9 cellular contexts compared by ENCODE assay signal in genomic region chr11:10752061-10752460, GRCh38. TPM values are rescaled to one million over a fixed set of nuclear protein-coding genes. Genes with fewer than 3 reads are reported as not detected.
DNase-seq lines count a peak whose midpoint lies in the region; ATAC-seq, FAIRE-seq and TF ChIP-seq lines count a peak whose summit lies in the region.
"Had no signal": no experiment of that assay in that cellular context is flagged by ENCODE, and none has a peak within 500 bp of the region (broad histone marks: within the 10 kb centered on the region; RNA-seq: fewer than 3 reads in every experiment).

No MANE protein-coding gene starts in this region.

- no peak for FAIRE-seq in kidney (lab: Jason Lieb, UNC)
- FAIRE-seq: endometrium had no signal

- peaks cover 16% of the 10 kb centered on the region for H3K4me1 Mint-ChIP-seq in activated CD4-positive, alpha-beta T cell treated with anti-CD3 and anti-CD28 coated beads for 36 hours
- H3K4me1 Mint-ChIP-seq in activated T-helper 2 cell treated with anti-CD3 and anti-CD28 coated beads, Interferon-gamma antibody, Interleukin-2, Interleukin-4, amounts not matched to agents 10 μg/mL and 5 μg/mL and 100 μg/mL, durations not matched to agents 14 hours and 24 hours and 36 hours (ENCODE audit: low read depth): peaks cover 32% of the 10 kb centered on the region

- H3K9ac ChIP-seq in kidney (ENCODE audit: low read length in 2 of 2) (peak overlapping the region; percentile 57 to 95), subcutaneous abdominal adipose tissue (ENCODE audit: low read length in 5 of 5) (peak overlapping the region in 4 of 5 donors; percentile 92 to 98 (median 96))

- H3K4me3 ChIP-seq in kidney (ENCODE audit: low read length in 2 of 2): peak overlapping the region; percentile 89 to 98
- H3K4me3 ChIP-seq in subcutaneous abdominal adipose tissue (ENCODE audit: low read depth in 1 of 5, low read length in 5 of 5): peak overlapping the region; percentile 84 to 99 (median 97)

- no peaks in the 10 kb centered on the region for H3K9me3 ChIP-seq in kidney (ENCODE audit: control insufficient read depth in 1 of 2, low read length in 2 of 2)
- no peaks in the 10 kb centered on the region for H3K9me3 ChIP-seq in subcutaneous abdominal adipose tissue (ENCODE audit: control insufficient read depth in 5 of 5, low read length in 5 of 5)

- H3K4me1 ChIP-seq in kidney (ENCODE audit: control insufficient read depth in 1 of 2, insufficient read depth in 1 of 2, low read depth in 1 of 2, low read length in 2 of 2) (peaks cover 0 to 6% of the 10 kb centered on the region in 2 donors), subcutaneous abdominal adipose tissue (ENCODE audit: control insufficient read depth in 5 of 5, insufficient read depth in 5 of 5, low read length in 5 of 5) (peaks cover 0 to 16% (median 14%) of the 10 kb centered on the region in 5 donors)

- H3K4me3 Mint-ChIP-seq in activated CD4-positive, alpha-beta T cell treated with anti-CD3 and anti-CD28 coated beads for 36 hours: peak overlapping the region; percentile 96
- peak overlapping the region; percentile 92 for H3K4me3 Mint-ChIP-seq in activated T-helper 2 cell treated with anti-CD3 and anti-CD28 coated beads, Interferon-gamma antibody, Interleukin-2, Interleukin-4, amounts not matched to agents 10 μg/mL and 5 μg/mL and 100 μg/mL, durations not matched to agents 14 hours and 24 hours and 36 hours (ENCODE audit: low read depth)

- intact Hi-C loops in activated CD4-positive, alpha-beta T cell treated with anti-CD3 and anti-CD28 coated beads for 36 hours (cut with DNase I, micrococcal nuclease): loop anchor here (5.0 to 10.0 kb wide), 4 partner anchors 295 to 1287 kb away; partner anchors contain the start of genes AMPD3 (in 1 of the 2), GALNT18 (in 1 of the 2), USP47 (in 1 of the 2) and ZNF143 (in 1 of the 2)
- intact Hi-C loops in activated T-helper 2 cell treated with anti-CD3 and anti-CD28 coated beads, Interferon-gamma antibody, Interleukin-2, Interleukin-4, amounts not matched to agents 10 μg/mL and 5 μg/mL and 100 μg/mL, durations not matched to agents 14 hours and 24 hours and 36 hours (cut with micrococcal nuclease): no loop called here
- intact Hi-C loops in kidney (cut with DNase I): no loop called here

- peaks cover 18% of the 10 kb centered on the region for H3K36me3 Mint-ChIP-seq in activated CD4-positive, alpha-beta T cell treated with anti-CD3 and anti-CD28 coated beads for 36 hours (ENCODE audit: low read depth)
- H3K36me3 Mint-ChIP-seq in activated T-helper 2 cell treated with anti-CD3 and anti-CD28 coated beads, Interferon-gamma antibody, Interleukin-2, Interleukin-4, amounts not matched to agents 10 μg/mL and 5 μg/mL and 100 μg/mL, durations not matched to agents 14 hours and 24 hours and 36 hours (ENCODE audit: low read depth): peaks cover 34% of the 10 kb centered on the region

- no peaks in the 10 kb centered on the region for H3K27me3 Mint-ChIP-seq in activated CD4-positive, alpha-beta T cell treated with anti-CD3 and anti-CD28 coated beads for 36 hours
- no peaks in the 10 kb centered on the region for H3K27me3 Mint-ChIP-seq in activated T-helper 2 cell treated with anti-CD3 and anti-CD28 coated beads, Interferon-gamma antibody, Interleukin-2, Interleukin-4, amounts not matched to agents 10 μg/mL and 5 μg/mL and 100 μg/mL, durations not matched to agents 14 hours and 24 hours and 36 hours (ENCODE audit: low read depth)

- CTCF ChIA-PET in activated CD4-positive, alpha-beta T cell treated with anti-CD3 and anti-CD28 coated beads for 36 hours (lab: Charles Lee): interaction anchor here (1.4 to 3.2 kb wide), 3 partner anchors 11 to 41 kb away, joined by 5 to 13 read pairs (median 7); no protein-coding TSS in a partner anchor

- peak overlapping the region; percentile 92 for H3K27ac Mint-ChIP-seq in activated CD4-positive, alpha-beta T cell treated with anti-CD3 and anti-CD28 coated beads for 36 hours
- H3K27ac Mint-ChIP-seq in activated T-helper 2 cell treated with anti-CD3 and anti-CD28 coated beads, Interferon-gamma antibody, Interleukin-2, Interleukin-4, amounts not matched to agents 10 μg/mL and 5 μg/mL and 100 μg/mL, durations not matched to agents 14 hours and 24 hours and 36 hours: peak overlapping the region; percentile 86

- ATAC-seq in activated CD4-positive, alpha-beta T cell treated with anti-CD3 and anti-CD28 coated beads for 36 hours: no peak
- ATAC-seq in GM21528 (IDR thresholded peaks at IDR 0.05; ENCODE audit: low FRiP score, unreplicated experiment): no peak
- ATAC-seq in HG02973 (IDR thresholded peaks at IDR 0.05; ENCODE audit: unreplicated experiment): no peak
- ATAC-seq in HG03135 (IDR thresholded peaks at IDR 0.05; ENCODE audit: unreplicated experiment): no peak

- H3K9me3 Mint-ChIP-seq in activated CD4-positive, alpha-beta T cell treated with anti-CD3 and anti-CD28 coated beads for 36 hours (ENCODE audit: low read depth): no peaks in the 10 kb centered on the region
- H3K9me3 Mint-ChIP-seq in activated T-helper 2 cell treated with anti-CD3 and anti-CD28 coated beads, Interferon-gamma antibody, Interleukin-2, Interleukin-4, amounts not matched to agents 10 μg/mL and 5 μg/mL and 100 μg/mL, durations not matched to agents 14 hours and 24 hours and 36 hours: no peaks in the 10 kb centered on the region

- H3K36me3 ChIP-seq in kidney (ENCODE audit: control insufficient read depth in 1 of 2, insufficient read depth in 2 of 2, low read length in 2 of 2) (peaks cover 11 to 14% of the 10 kb centered on the region in 2 donors), subcutaneous abdominal adipose tissue (ENCODE audit: control insufficient read depth in 5 of 5, insufficient read depth in 5 of 5, low read length in 5 of 5) (peaks cover 15 to 34% (median 19%) of the 10 kb centered on the region in 5 donors)

- H3K27ac ChIP-seq in kidney (ENCODE audit: low read depth in 2 of 2, low read length in 2 of 2) (no peak overlapping the region), subcutaneous abdominal adipose tissue (ENCODE audit: low read depth, low read length) (no peak overlapping the region)

- no peak for DNase-seq in activated CD4-positive, alpha-beta T cell treated with anti-CD3 and anti-CD28 coated beads for 36 hours
- no peak for DNase-seq in activated CD4-positive, alpha-beta T cell treated with anti-CD3 and anti-CD28 coated beads, Interleukin-2, amount 50 U/mL, for 1 hour
- no peak for DNase-seq in activated T-helper 2 cell treated with anti-CD3 and anti-CD28 coated beads, Interferon-gamma antibody, Interleukin-2, Interleukin-4, amounts not matched to agents 10 μg/mL and 5 μg/mL and 100 μg/mL, durations not matched to agents 14 hours and 24 hours and 36 hours (ENCODE audit: low spot score)
- DNase-seq in kidney: no peak

- H3K27me3 ChIP-seq in subcutaneous abdominal adipose tissue (ENCODE audit: control insufficient read depth in 5 of 5, insufficient read depth in 4 of 5, low read length in 5 of 5): no peaks in the 10 kb centered on the region

- TF ChIP-seq CTCF in kidney (IDR thresholded peaks at IDR 0.05; ENCODE audit: borderline replicate concordance, extremely low read depth, insufficient read depth): no peak

- POLR2A ChIA-PET in activated CD4-positive, alpha-beta T cell treated with anti-CD3 and anti-CD28 coated beads for 36 hours (lab: Charles Lee): interaction anchor here (0.6 kb wide), 1 partner anchor 44 kb away, joined by 3 read pairs; no protein-coding TSS in a partner anchor

RNA-seq across cellular contexts. Expression of gene CTR9, which starts 1.0 kb away (rescaled TPM):
- 10 to 100 TPM; 39.7 to 43.9 TPM for total RNA-seq in activated CD4-positive, alpha-beta T cell treated with anti-CD3 and anti-CD28 coated beads for 36 hours
- 41.5 and 43.5 TPM in 2 replicates for total RNA-seq in activated T-helper 2 cell treated with anti-CD3 and anti-CD28 coated beads, Interferon-gamma antibody, Interleukin-2, Interleukin-4, amounts not matched to agents 10 μg/mL and 5 μg/mL and 100 μg/mL, durations not matched to agents 14 hours and 24 hours and 36 hours
- 33.3 TPM for total RNA-seq in kidney
- polyA plus RNA-seq in kidney (ENCODE audit: insufficient read depth, low read depth, low replicate concordance): 16.7 TPM

RNA-seq across cellular contexts. Expression of gene EIF4G2, which starts 56.7 kb away (rescaled TPM):
- 1,000 to 10,000 TPM in 1 of 2 experiments, 100 to 1,000 TPM in 1; 953 to 1,693 TPM for total RNA-seq in activated CD4-positive, alpha-beta T cell treated with anti-CD3 and anti-CD28 coated beads for 36 hours
- 1,057 and 1,120 TPM in 2 replicates for total RNA-seq in activated T-helper 2 cell treated with anti-CD3 and anti-CD28 coated beads, Interferon-gamma antibody, Interleukin-2, Interleukin-4, amounts not matched to agents 10 μg/mL and 5 μg/mL and 100 μg/mL, durations not matched to agents 14 hours and 24 hours and 36 hours
- 716 TPM for total RNA-seq in kidney
- 238 TPM for polyA plus RNA-seq in kidney (ENCODE audit: insufficient read depth, low read depth, low replicate concordance)

RNA-seq across cellular contexts. Expression of gene IRAG1, which starts 58.5 kb away (rescaled TPM):
- total RNA-seq in activated CD4-positive, alpha-beta T cell treated with anti-CD3 and anti-CD28 coated beads for 36 hours: not detected
- total RNA-seq in activated T-helper 2 cell treated with anti-CD3 and anti-CD28 coated beads, Interferon-gamma antibody, Interleukin-2, Interleukin-4, amounts not matched to agents 10 μg/mL and 5 μg/mL and 100 μg/mL, durations not matched to agents 14 hours and 24 hours and 36 hours: not detected in 2 replicates
- total RNA-seq in kidney: 38.1 TPM
- polyA plus RNA-seq in kidney (ENCODE audit: insufficient read depth, low read depth, low replicate concordance): 7.0 TPM

Comparison
In these comparisons a context has a peak if more than half of its experiments do, and no peak if none do; other contexts are left out.
1. RNA of gene IRAG1, which starts 58.5 kb away (total RNA-seq): 38.1 TPM in kidney (single experiment); not detected in activated CD4-positive, alpha-beta T cell treated with anti-CD3 and anti-CD28 coated beads for 36 hours and not detected in activated T-helper 2 cell treated with anti-CD3 and anti-CD28 coated beads, Interferon-gamma antibody, Interleukin-2, Interleukin-4, amounts not matched to agents 10 μg/mL and 5 μg/mL and 100 μg/mL, durations not matched to agents 14 hours and 24 hours and 36 hours; every median in the first group is over 10 times any median in the second.
2. intact Hi-C loops: an anchor here in activated CD4-positive, alpha-beta T cell treated with anti-CD3 and anti-CD28 coated beads for 36 hours (5.0 to 10.0 kb wide); none called in activated T-helper 2 cell treated with anti-CD3 and anti-CD28 coated beads, Interferon-gamma antibody, Interleukin-2, Interleukin-4, amounts not matched to agents 10 μg/mL and 5 μg/mL and 100 μg/mL, durations not matched to agents 14 hours and 24 hours and 36 hours and kidney.